Comparison of ENCODE assay signal across 23 cellular contexts in the genomic region with DNA sequence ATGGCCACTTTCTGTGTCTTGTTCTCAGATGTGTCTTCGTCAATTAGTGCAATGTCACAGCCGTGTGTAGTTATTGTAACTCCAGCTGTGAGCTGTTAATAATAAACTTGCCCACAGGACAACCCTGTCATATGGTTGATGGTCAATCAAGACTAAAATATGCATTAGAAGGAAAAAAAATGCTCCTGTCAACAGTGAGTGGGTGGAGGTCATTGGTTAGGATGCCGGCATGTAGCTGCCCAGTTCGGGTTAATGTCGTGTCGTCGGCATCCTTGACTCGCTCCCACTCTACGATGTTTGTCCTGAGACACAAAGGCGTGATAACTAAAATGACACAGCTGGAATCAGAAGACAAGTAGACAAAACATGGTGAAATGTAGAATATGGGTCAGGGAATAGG.
A peak's percentile ranks its signal among the peaks of the same experiment; 100 is the strongest.
DNase-seq lines count a peak whose midpoint lies in the region; ATAC-seq, FAIRE-seq and TF ChIP-seq lines count a peak whose summit lies in the region.
"Had no signal": no experiment of that assay in that cellular context is flagged by ENCODE, and none has a peak within 500 bp of the region (broad histone marks: within the 10 kb centered on the region; RNA-seq: fewer than 3 reads in every experiment).

No MANE protein-coding gene starts in this region.

- intact Hi-C loops in left cardiac atrium (cut with DNase I) = no loop called here
- intact Hi-C loops in Right ventricle myocardium inferior (cut with DNase I) = no loop called here
- intact Hi-C loops in left lung (cut with DNase I) = no loop called here
- intact Hi-C loops in gastrocnemius medialis (cut with DNase I; ENCODE audit: low total_unique reads) = loop anchor here (2.0 to 10.0 kb wide), 4 partner anchors 41 to 1504 kb away; partner anchors contain the start of gene HOXA10
- intact Hi-C loops in sciatic nerve (cut with DNase I) = no loop called here

- no peak for DNase-seq in left cardiac atrium
- DNase-seq in Right ventricle myocardium inferior (ENCODE audit: missing footprints) = no peak
- no peak for DNase-seq in left lung
- no peak for DNase-seq in gastrocnemius medialis
- DNase-seq in anterior cingulate cortex (lab: John Stamatoyannopoulos, UW) = no peak
- DNase-seq in small intestine = no peak
- no peak for DNase-seq in sciatic nerve (ENCODE audit: low spot score)
- DNase-seq: activated CD4-positive, alpha-beta T cell treated with anti-CD3 and anti-CD28 coated beads, Interleukin-2, amount 50 U/mL, for 4 hours; activated effector memory CD4-positive, alpha-beta T cell treated with Interleukin-2 at 50 U/mL for 16 hours; BE2C; COR-L47; effector CD8-positive, alpha-beta T cell; H9; KG1; MV-4-11; NCI-H187; NCI-H226; PC-3 had no signal

- H3K4me1 ChIP-seq in left lung (no peaks in the 10 kb centered on the region), gastrocnemius medialis (peaks cover 18 to 32% of the 10 kb centered on the region in 2 donors), small intestine (ENCODE audit: control insufficient read depth in 2 of 2, insufficient read depth in 1 of 2, low read depth in 1 of 2, low read length in 1 of 2) (no peaks in the 10 kb centered on the region)

- no peak for TF ChIP-seq POLR2A in gastrocnemius medialis (IDR thresholded peaks at IDR 0.05)

- 59 to 80% (median 72%) methylated on average over 10 of the region's 10 CpGs for WGBS in small intestine, 3 donors

- FAIRE-seq in small intestine (lab: Jason Lieb, UNC) = no peak
- FAIRE-seq: GM18507 had no signal

- TF ChIP-seq CTCF in left lung (IDR thresholded peaks at IDR 0.05) = no peak
- no peak for TF ChIP-seq CTCF in gastrocnemius medialis (IDR thresholded peaks at IDR 0.05 in 4 of 5, conservative IDR thresholded peaks at IDR 0.05 in 1 of 5)

- H3K27me3 ChIP-seq in left lung = no peaks in the 10 kb centered on the region
- H3K27me3 ChIP-seq in gastrocnemius medialis = no peaks in the 10 kb centered on the region
- no peaks in the 10 kb centered on the region for H3K27me3 ChIP-seq in small intestine (ENCODE audit: control insufficient read depth in 2 of 2, insufficient read depth in 2 of 2, low read length in 2 of 2)
- H3K27me3 ChIP-seq: BE2C, cardiac muscle cell had no signal

- H3K27ac ChIP-seq in left lung (peak overlapping the region in 1 of 2 donors; percentile 47), gastrocnemius medialis (peak overlapping the region; percentile 59 to 90 (median 70)), small intestine (ENCODE audit: low read depth in 1 of 2, low read length in 1 of 2) (peak overlapping the region in 1 of 2 donors; percentile 22)
- H3K27ac ChIP-seq: cardiac muscle cell, VCaP had no signal

- H3K9me3 ChIP-seq in left lung (no peaks in the 10 kb centered on the region), gastrocnemius medialis (no peaks in the 10 kb centered on the region), small intestine (ENCODE audit: control insufficient read depth, low read depth) (no peaks in the 10 kb centered on the region)
- H3K9me3 ChIP-seq: BE2C had no signal

- no peak overlapping the region for H3K4me3 ChIP-seq in left lung
- no peak overlapping the region for H3K4me3 ChIP-seq in gastrocnemius medialis
- no peak overlapping the region for H3K4me3 ChIP-seq in small intestine (ENCODE audit: low read depth in 1 of 2, low read length in 2 of 2)
- H3K4me3 ChIP-seq: cardiac muscle cell had no signal

- peak; percentile 46 to 57 for ATAC-seq in left cardiac atrium
- no peak for ATAC-seq in Right ventricle myocardium inferior
- ATAC-seq in left lung = peak; percentile 12
- ATAC-seq in gastrocnemius medialis = no peak
- ATAC-seq in HG03135 (IDR thresholded peaks at IDR 0.05; ENCODE audit: unreplicated experiment) = no peak
- ATAC-seq in sciatic nerve = no peak
- ATAC-seq: PC-3; stimulated activated effector memory CD8-positive, alpha-beta T cell treated with anti-CD3 and anti-CD28 coated beads, Interleukin-12 subunit alpha, Interleukin-12 subunit beta, amount 100 ng/mL, for 72 hours had no signal

- no peaks in the 10 kb centered on the region for H3K36me3 ChIP-seq in left lung
- H3K36me3 ChIP-seq in gastrocnemius medialis = no peaks in the 10 kb centered on the region
- no peaks in the 10 kb centered on the region for H3K36me3 ChIP-seq in small intestine (ENCODE audit: control insufficient read depth in 2 of 2, insufficient read depth in 2 of 2, low read length in 2 of 2)
- H3K36me3 ChIP-seq: BE2C, cardiac muscle cell had no signal

- in situ Hi-C loops in gastrocnemius medialis (cut with MboI; ENCODE audit: low sequenced_read_pairs in 4 of 4) = no loop called here

Comparison
In these comparisons a context has a peak if more than half of its experiments do, and no peak if none do; other contexts are left out.
1. ATAC-seq: peak in left cardiac atrium (2 of 2) and left lung (single experiment); none in Right ventricle myocardium inferior (single experiment), gastrocnemius medialis (0 of 2), HG03135 (single experiment) and sciatic nerve (single experiment).